Comparison of ENCODE assay signal across 22 cellular contexts in the genomic region with DNA sequence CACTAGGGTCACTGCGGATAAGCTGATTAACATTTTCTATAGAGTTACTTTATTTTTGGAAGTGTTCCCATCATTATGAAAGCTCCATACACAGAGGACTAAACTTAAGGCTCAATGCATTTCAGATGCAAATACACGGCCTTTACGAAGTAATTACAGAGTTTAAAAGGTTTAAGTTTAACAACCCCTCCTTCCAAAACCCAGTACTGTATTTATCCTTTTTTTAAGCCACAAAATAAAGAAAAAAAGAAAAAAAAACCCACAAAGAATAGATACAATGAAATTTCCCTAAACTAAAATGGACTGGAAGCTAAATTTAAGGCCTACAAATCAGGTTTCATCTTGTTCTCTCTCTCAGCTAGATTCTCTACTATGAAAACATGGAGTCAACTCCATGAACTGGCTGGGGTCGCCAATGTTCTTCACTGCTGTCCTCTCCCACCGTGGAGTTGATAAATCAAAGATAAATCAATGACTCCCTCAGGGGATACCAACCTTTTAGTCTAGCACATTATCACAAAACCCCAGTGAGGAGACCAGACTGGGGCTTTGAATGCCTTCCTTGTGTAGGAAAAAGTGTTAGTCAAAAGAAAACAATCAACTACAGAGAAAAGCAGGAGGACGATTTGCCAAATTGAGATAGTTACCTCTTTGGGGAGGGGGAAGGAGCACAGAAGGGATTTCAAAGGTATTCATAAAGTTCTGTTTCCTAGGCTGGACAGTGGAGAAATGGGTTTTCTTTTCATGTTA. TPM values are rescaled to one million over a fixed set of nuclear protein-coding genes. Genes with fewer than 3 reads are reported as not detected.
DNase-seq lines count a peak whose midpoint lies in the region; ATAC-seq, FAIRE-seq and TF ChIP-seq lines count a peak whose summit lies in the region.
"Had no signal": no experiment of that assay in that cellular context is flagged by ENCODE, and none has a peak within 500 bp of the region (broad histone marks: within the 10 kb centered on the region; RNA-seq: fewer than 3 reads in every experiment).

No MANE protein-coding gene starts in this region.

- H3K4me3 Mint-ChIP-seq in astrocyte (ENCODE audit: unreplicated experiment) = no peak overlapping the region
- H3K4me3 Mint-ChIP-seq: CD8-positive, alpha-beta T cell; GM23338; IgD-negative memory B cell had no signal

- no peak for ATAC-seq in GM21447 (IDR thresholded peaks at IDR 0.05; ENCODE audit: unreplicated experiment)
- ATAC-seq: A549; CD8-positive, alpha-beta T cell; GM23338; HepG2 had no signal

- DNase-seq in HAP-1 (ENCODE audit: low spot score in 2 of 2) = peak; percentile 57 to 97
- DNase-seq in astrocyte (ENCODE audit: low read depth) = no peak
- peak; percentile 67 for DNase-seq in pons (ENCODE audit: low spot score)
- DNase-seq in GM23248 = no peak
- no peak for DNase-seq in KBM-7
- DNase-seq: AML-193; CD8-positive, alpha-beta T cell; COR-L47; DMS79; GDM1; KG1 had no signal

- peaks cover 25% of the 10 kb centered on the region for H3K36me3 Mint-ChIP-seq in astrocyte (ENCODE audit: low read depth, unreplicated experiment)
- H3K36me3 Mint-ChIP-seq: CD8-positive, alpha-beta T cell had no signal

- H3K27ac ChIP-seq in BLaER1 = 0 out of 2 replicates have a peak overlapping the region, but pooled peaks have one; percentile 20
- no peak overlapping the region for H3K27ac ChIP-seq in astrocyte (ENCODE audit: low read depth, low read length)
- no peak overlapping the region for H3K27ac ChIP-seq in GM23248
- H3K27ac ChIP-seq: 22Rv1, A549 had no signal

- H4K20me1 ChIP-seq in BLaER1 = no peaks in the 10 kb centered on the region; the same call in 1 of the 2 replicates
- H4K20me1 ChIP-seq in astrocyte (ENCODE audit: insufficient read depth, low read length) = peaks cover 8% of the 10 kb centered on the region
- no peaks in the 10 kb centered on the region for H4K20me1 ChIP-seq in GM23248 (ENCODE audit: insufficient read depth)

- H3K9me3 Mint-ChIP-seq in astrocyte (ENCODE audit: unreplicated experiment) = no peaks in the 10 kb centered on the region
- H3K9me3 Mint-ChIP-seq: CD8-positive, alpha-beta T cell; GM23338; IgD-negative memory B cell had no signal

- peaks cover 4% of the 10 kb centered on the region for H3K79me2 ChIP-seq in astrocyte (ENCODE audit: insufficient read depth, low read length)
- no peaks in the 10 kb centered on the region for H3K79me2 ChIP-seq in GM23248 (ENCODE audit: insufficient read depth)

- in situ Hi-C loops in HAP-1 (cut with MboI; ENCODE audit: low sequenced_read_pairs) = no loop called here
- in situ Hi-C loops in GM23248 (cut with MboI) = no loop called here
- in situ Hi-C loops in KBM-7 (cut with MboI; ENCODE audit: low pct_unique_long_range_greater_than_20kb, low sequenced_read_pairs) = no loop called here

- H3K36me3 ChIP-seq in BLaER1 = peaks cover 84% of the 10 kb centered on the region
- H3K36me3 ChIP-seq in HAP-1 (replicated peaks) = no peaks in the 10 kb centered on the region
- peaks cover 7% of the 10 kb centered on the region for H3K36me3 ChIP-seq in astrocyte (ENCODE audit: insufficient read depth, low read length)
- no peaks in the 10 kb centered on the region for H3K36me3 ChIP-seq in GM23248 (ENCODE audit: low read depth)

- no peak for FAIRE-seq in astrocyte (lab: Jason Lieb, UNC)
- FAIRE-seq: A549, D721Med, GM12892, H54, HepG2 had no signal

- H3K4me3 ChIP-seq in BLaER1 = no peak overlapping the region
- no peak overlapping the region for H3K4me3 ChIP-seq in HAP-1
- H3K4me3 ChIP-seq in astrocyte (ENCODE audit: insufficient read depth, low read depth, low read length) = no peak overlapping the region
- no peak overlapping the region for H3K4me3 ChIP-seq in GM23248
- H3K4me3 ChIP-seq: A549; BLaER1 treated with 17β-estradiol and CSF1 and Interleukin-3, amounts not matched to agents 10 nM and 100 nM; GM23338 had no signal

- no peak for TF ChIP-seq CTCF in astrocyte (IDR thresholded peaks at IDR 0.05; ENCODE audit: insufficient read depth, low read depth, low read length)

- H3K27me3 Mint-ChIP-seq in astrocyte (ENCODE audit: low read depth, unreplicated experiment) = no peaks in the 10 kb centered on the region

- H2AFZ ChIP-seq in astrocyte (ENCODE audit: low read depth, low read length) (no peak overlapping the region), GM23248 (no peak overlapping the region)
- H2AFZ ChIP-seq: GM23338 had no signal

- H3K4me1 Mint-ChIP-seq in astrocyte (ENCODE audit: low read depth, unreplicated experiment) = peaks cover 46% of the 10 kb centered on the region
- H3K4me1 Mint-ChIP-seq: IgD-negative memory B cell had no signal

- H3F3A ChIP-seq in GM23248 (ENCODE audit: insufficient read depth) = no peaks in the 10 kb centered on the region

- no peak overlapping the region for H3K9ac ChIP-seq in BLaER1
- no peak overlapping the region for H3K9ac ChIP-seq in astrocyte (ENCODE audit: low read length)
- no peak overlapping the region for H3K9ac ChIP-seq in GM23248
- H3K9ac ChIP-seq: BLaER1 treated with 17β-estradiol and CSF1 and Interleukin-3, amounts not matched to agents 10 nM and 100 nM had no signal

- WGBS in GM23248 (ENCODE audit: low coverage in 1 of 2, low lambda C conversion rate in 2 of 2, missing lambda C conversion rate in 2 of 2), 2 experiments = 44 to 49% methylated on average over 6 of the region's 6 CpGs

- H3K4me1 ChIP-seq in BLaER1 (peaks cover 58% of the 10 kb centered on the region), HAP-1 (peaks cover 25% of the 10 kb centered on the region), astrocyte (ENCODE audit: insufficient read depth, low read length) (no peaks in the 10 kb centered on the region), GM23248 (ENCODE audit: insufficient read depth) (no peaks in the 10 kb centered on the region)
- H3K4me1 ChIP-seq: A549 had no signal

- H3K27ac Mint-ChIP-seq in astrocyte (ENCODE audit: unreplicated experiment) = peak overlapping the region; percentile 35
- H3K27ac Mint-ChIP-seq: CD8-positive, alpha-beta T cell; GM23338; IgD-negative memory B cell had no signal

- H3K4me2 ChIP-seq in BLaER1 (no peak overlapping the region), astrocyte (ENCODE audit: low read length) (no peak overlapping the region), GM23248 (ENCODE audit: unreplicated experiment) (no peak overlapping the region)
- H3K4me2 ChIP-seq: A549, GM23338 had no signal

- H3K27me3 ChIP-seq in BLaER1 (no peaks in the 10 kb centered on the region), HAP-1 (ENCODE audit: low read depth) (no peaks in the 10 kb centered on the region), astrocyte (ENCODE audit: insufficient read depth, low read length) (no peaks in the 10 kb centered on the region), GM23248 (replicated peaks; ENCODE audit: insufficient read depth) (no peaks in the 10 kb centered on the region)
- H3K27me3 ChIP-seq: BLaER1 treated with 17β-estradiol and CSF1 and Interleukin-3, amounts not matched to agents 10 nM and 100 nM had no signal

- H3K9me3 ChIP-seq in BLaER1 (no peaks in the 10 kb centered on the region), HAP-1 (no peaks in the 10 kb centered on the region), astrocyte (ENCODE audit: insufficient read depth, low read depth, low read length) (no peaks in the 10 kb centered on the region), GM23248 (ENCODE audit: low read depth) (no peaks in the 10 kb centered on the region)
- H3K9me3 ChIP-seq: A549 had no signal

- H3K9me2 ChIP-seq in GM23248 (ENCODE audit: insufficient read depth) = no peaks in the 10 kb centered on the region

RNA-seq across cellular contexts. Expression of gene TNFRSF21, which starts 52.5 kb away (rescaled TPM):
- total RNA-seq in astrocyte = 214 and 244 TPM in 2 replicates
- 2.9 and 3.9 TPM in 2 replicates for total RNA-seq in GM23248 (2014; rRNA removed; shearing (Covaris generic))
- polyA plus RNA-seq in GM23248 (2016; fragmentation: Nextera tagmentation; extraction: Ambion mirVana) = 8.4 and 8.9 TPM in 2 replicates

Comparison
In these comparisons a context has a peak if more than half of its experiments do, and no peak if none do; other contexts are left out.
1. DNase-seq: peak in HAP-1 (2 of 2) and pons (single experiment); none in astrocyte (single experiment), GM23248 (single experiment) and KBM-7 (single experiment).
2. RNA of gene TNFRSF21, which starts 52.5 kb away (total RNA-seq): 214 to 244 TPM in astrocyte; 2.9 to 3.9 TPM in GM23248; every median in the first group is over 10 times any median in the second.